1 cellular context compared by ENCODE assay signal in the genomic region with DNA sequence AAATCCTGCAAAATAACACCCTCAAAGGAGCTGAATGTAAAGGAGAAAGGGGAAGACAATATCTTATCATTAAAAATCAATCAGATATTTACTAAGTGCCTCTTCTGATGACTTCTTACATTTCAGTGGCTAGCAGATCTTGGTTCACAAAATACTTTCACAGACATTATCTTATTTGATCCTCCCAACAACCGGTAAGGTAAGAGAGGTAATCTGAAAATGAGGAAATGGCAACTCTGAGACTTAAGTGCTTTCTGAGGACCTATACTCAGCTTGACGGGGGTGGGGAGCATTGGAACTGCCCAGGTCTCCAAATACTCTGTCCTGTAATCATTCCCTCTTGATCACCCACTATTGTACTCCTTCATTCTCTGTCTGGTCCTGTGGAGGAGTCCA.
TF ChIP-seq lines count a peak whose summit lies in the region.

No MANE protein-coding gene starts in this region.

TF ChIP-seq in IMR-90, 13 proteins besides CTCF, POLR2A, EP300 and RAD21:
- TF ChIP-seq SMC3 (IDR thresholded peaks at IDR 0.05; ENCODE audit: low read depth, low read length) (no peak), MXI1 (IDR thresholded peaks at IDR 0.05; ENCODE audit: borderline replicate concordance, low read depth, low read length) (no peak), NFE2L2 (IDR thresholded peaks at IDR 0.05; ENCODE audit: low read depth, low read length) (no peak), MAZ (IDR thresholded peaks at IDR 0.05; ENCODE audit: borderline replicate concordance, low read depth, low read length) (no peak), CHD1 (IDR thresholded peaks at IDR 0.05; ENCODE audit: low read depth, low read length) (no peak), CEBPB (IDR thresholded peaks at IDR 0.05; ENCODE audit: low read depth, low read length) (no peak), RFX5 (IDR thresholded peaks at IDR 0.05; ENCODE audit: low read depth, low read length) (no peak), RCOR1 (IDR thresholded peaks at IDR 0.05; ENCODE audit: insufficient replicate concordance, low read length) (no peak), ELK1 (IDR thresholded peaks at IDR 0.05; ENCODE audit: borderline replicate concordance, low read depth, low read length) (no peak), MAFK (IDR thresholded peaks at IDR 0.05; ENCODE audit: low read depth, low read length) (no peak), FOS (IDR thresholded peaks at IDR 0.05; ENCODE audit: low read depth, low read length) (no peak), BHLHE40 (IDR thresholded peaks at IDR 0.05; ENCODE audit: low read depth, low read length) (no peak)
- TF ChIP-seq, protein P1, sequence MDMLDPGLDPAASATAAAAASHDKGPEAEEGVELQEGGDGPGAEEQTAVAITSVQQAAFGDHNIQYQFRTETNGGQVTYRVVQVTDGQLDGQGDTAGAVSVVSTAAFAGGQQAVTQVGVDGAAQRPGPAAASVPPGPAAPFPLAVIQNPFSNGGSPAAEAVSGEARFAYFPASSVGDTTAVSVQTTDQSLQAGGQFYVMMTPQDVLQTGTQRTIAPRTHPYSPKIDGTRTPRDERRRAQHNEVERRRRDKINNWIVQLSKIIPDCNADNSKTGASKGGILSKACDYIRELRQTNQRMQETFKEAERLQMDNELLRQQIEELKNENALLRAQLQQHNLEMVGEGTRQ (IDR thresholded peaks at IDR 0.05; ENCODE audit: low read depth, low read length): no peak
TF ChIP-seq in IMR-90: peak in this region for 0.
